In genomic region chr1:230894032-230894431, GRCh38 we compare ENCODE assay signal across 17 cellular contexts. TPM values are rescaled to one million over a fixed set of nuclear protein-coding genes. Genes with fewer than 3 reads are reported as not detected.
DNase-seq lines count a peak whose midpoint lies in the region; ATAC-seq and TF ChIP-seq lines count a peak whose summit lies in the region.
"Had no signal": no experiment of that assay in that cellular context is flagged by ENCODE, and none has a peak within 500 bp of the region (broad histone marks: within the 10 kb centered on the region; RNA-seq: fewer than 3 reads in every experiment).

No MANE protein-coding gene starts in this region.

- H2BK5ac ChIP-seq in trophoblast cell (ENCODE audit: low read depth, low read length, poor library complexity): no peak overlapping the region

- no peaks in the 10 kb centered on the region for H3K9me3 Mint-ChIP-seq in mesothelial cell of epicardium
- H3K9me3 Mint-ChIP-seq: CD4-positive, alpha-beta T cell had no signal

- H3K4me3 Mint-ChIP-seq in mesothelial cell of epicardium: no peak overlapping the region
- H3K4me3 Mint-ChIP-seq: CD4-positive, alpha-beta T cell had no signal

- no peak overlapping the region for H3K23ac ChIP-seq in trophoblast cell (ENCODE audit: low read length)

- TF ChIP-seq CTCF in choroid plexus epithelial cell (conservative IDR thresholded peaks at IDR 0.05; ENCODE audit: low read depth, low read length) (no peak), mesothelial cell of epicardium (IDR thresholded peaks at IDR 0.05; ENCODE audit: unreplicated experiment) (no peak), MM.1S (IDR thresholded peaks at IDR 0.05; ENCODE audit: low read length) (no peak)

- H4K8ac ChIP-seq in trophoblast cell (ENCODE audit: low read depth, low read length): no peak overlapping the region

- ATAC-seq in right cardiac atrium: no peak
- ATAC-seq: A549, GM12878, K562 had no signal

- no peak overlapping the region for H3K9ac ChIP-seq in MM.1S (ENCODE audit: low read length)
- no peak overlapping the region for H3K9ac ChIP-seq in trophoblast cell (ENCODE audit: low read length)

- H4K20me1 ChIP-seq in MM.1S (ENCODE audit: insufficient read depth, low read length): no peaks in the 10 kb centered on the region

- H3K9me3 ChIP-seq in right cardiac atrium (ENCODE audit: control insufficient read depth, low read length) (no peaks in the 10 kb centered on the region), MM.1S (replicated peaks; ENCODE audit: insufficient read depth, low read length) (no peaks in the 10 kb centered on the region), trophoblast cell (ENCODE audit: insufficient read depth, low read depth, low read length) (peaks cover 2% of the 10 kb centered on the region)
- H3K9me3 ChIP-seq: A549 had no signal

- H2AFZ ChIP-seq in MM.1S (ENCODE audit: low read length) (no peak overlapping the region), trophoblast cell (ENCODE audit: insufficient read depth, low read length, poor library complexity) (no peak overlapping the region)

- H3K79me1 ChIP-seq in trophoblast cell (ENCODE audit: low read length): peaks cover 6% of the 10 kb centered on the region

- no peaks in the 10 kb centered on the region for H3K36me3 ChIP-seq in MM.1S (replicated peaks; ENCODE audit: insufficient read depth, low read length)
- H3K36me3 ChIP-seq in trophoblast cell (ENCODE audit: control insufficient read depth in 1 of 2, insufficient read depth in 2 of 2, low read length in 2 of 2): no peaks in the 10 kb centered on the region

- no peak overlapping the region for H3K4ac ChIP-seq in trophoblast cell (ENCODE audit: low read depth, low read length)

- no peak overlapping the region for H2BK120ac ChIP-seq in trophoblast cell (ENCODE audit: insufficient read depth, low read length, poor library complexity)

- no peaks in the 10 kb centered on the region for H3F3A ChIP-seq in MM.1S (ENCODE audit: insufficient read depth, low read length)

- H3K4me1 ChIP-seq in right cardiac atrium (ENCODE audit: control insufficient read depth, insufficient read depth, low read length) (no peaks in the 10 kb centered on the region), MM.1S (ENCODE audit: low read length) (no peaks in the 10 kb centered on the region), trophoblast cell (ENCODE audit: control insufficient read depth in 1 of 2, insufficient read depth in 2 of 2, low read length in 2 of 2) (peaks cover 0 to 8% of the 10 kb centered on the region in 2 experiments)
- H3K4me1 ChIP-seq: A549 had no signal

- H3K4me2 ChIP-seq in MM.1S (ENCODE audit: low read depth, low read length) (no peak overlapping the region), trophoblast cell (ENCODE audit: low read length) (no peak overlapping the region)
- H3K4me2 ChIP-seq: A549 had no signal

- peak overlapping the region; percentile 48 for H3K27ac Mint-ChIP-seq in mesothelial cell of epicardium
- H3K27ac Mint-ChIP-seq: CD4-positive, alpha-beta T cell had no signal

- H3K36me3 Mint-ChIP-seq in mesothelial cell of epicardium: no peaks in the 10 kb centered on the region

- H3K27me3 Mint-ChIP-seq in mesothelial cell of epicardium (ENCODE audit: low read depth): no peaks in the 10 kb centered on the region

- DNase-seq in cardiac septum (ENCODE audit: low spot score): peak; percentile 41
- DNase-seq in right cardiac atrium: no peak
- DNase-seq in choroid plexus epithelial cell (ENCODE audit: low read depth): peak; percentile 43
- no peak for DNase-seq in mesothelial cell of epicardium (ENCODE audit: low spot score in 2 of 2, unreplicated experiment in 2 of 2)
- DNase-seq in MM.1S: no peak
- no peak for DNase-seq in trophoblast cell
- DNase-seq in DMS53 treated with DMSO at 0.1 percent for 48 hours (lab: John Stamatoyannopoulos, UW; ENCODE audit: unreplicated experiment): no peak
- DNase-seq: AML-193; CD4-positive, alpha-beta T cell; DMS153; DMS79 treated with DMSO at 0.1 percent for 48 hours; HCEC 1CT had no signal

- no peak overlapping the region for H2BK12ac ChIP-seq in trophoblast cell (ENCODE audit: low read length)

- H4K12ac ChIP-seq in trophoblast cell (ENCODE audit: low read depth, low read length): no peak overlapping the region

- 88% methylated on average over 6 of the region's 6 CpGs for WGBS in right cardiac atrium
- no CpG with 5 or more reads among the region's 6 CpGs for WGBS in trophoblast cell (ENCODE audit: extremely low coverage, insufficient coverage, insufficient read length)

- H3K4me1 Mint-ChIP-seq in mesothelial cell of epicardium: peaks cover 25% of the 10 kb centered on the region

- no peaks in the 10 kb centered on the region for H3K9me2 ChIP-seq in MM.1S (replicated peaks; ENCODE audit: insufficient read depth, low read length)

- no peak overlapping the region for H3K14ac ChIP-seq in trophoblast cell (ENCODE audit: low read length)

- no peak overlapping the region for H3K18ac ChIP-seq in trophoblast cell (ENCODE audit: low read length)

- no peaks in the 10 kb centered on the region for H3K27me3 ChIP-seq in right cardiac atrium (ENCODE audit: control insufficient read depth, insufficient read depth)
- no peaks in the 10 kb centered on the region for H3K27me3 ChIP-seq in MM.1S (replicated peaks; ENCODE audit: insufficient read depth, low read length)
- no peaks in the 10 kb centered on the region for H3K27me3 ChIP-seq in trophoblast cell (ENCODE audit: insufficient read depth, low read length)

- H3K27ac ChIP-seq in right cardiac atrium (ENCODE audit: low read length) (no peak overlapping the region), MM.1S (ENCODE audit: low read length) (no peak overlapping the region), trophoblast cell (ENCODE audit: low read depth, low read length) (no peak overlapping the region)
- H3K27ac ChIP-seq: 22Rv1, A549, C4-2B had no signal

- H3K79me2 ChIP-seq in MM.1S (ENCODE audit: low read length) (no peaks in the 10 kb centered on the region), trophoblast cell (ENCODE audit: control insufficient read depth, insufficient read depth, low read length, poor library complexity) (no peaks in the 10 kb centered on the region)

- no peak overlapping the region for H3K4me3 ChIP-seq in right cardiac atrium (ENCODE audit: low read length)
- H3K4me3 ChIP-seq in choroid plexus epithelial cell (ENCODE audit: low read depth, low read length): no peak overlapping the region
- no peak overlapping the region for H3K4me3 ChIP-seq in MM.1S (ENCODE audit: low read length)
- no peak overlapping the region for H3K4me3 ChIP-seq in trophoblast cell (ENCODE audit: low read depth, low read length)
- H3K4me3 ChIP-seq: A549, GM12878, K562 had no signal

- no peak overlapping the region for H2AK5ac ChIP-seq in trophoblast cell (ENCODE audit: low read length)

- H4K91ac ChIP-seq in trophoblast cell (ENCODE audit: low read depth, low read length): no peak overlapping the region

- intact Hi-C loops in cardiac septum (cut with DNase I): no loop called here
- intact Hi-C loops in right cardiac atrium (cut with DNase I): no loop called here

RNA-seq across cellular contexts. Expression of gene C1orf198, which starts 25.7 kb away (rescaled TPM):
- total RNA-seq in cardiac septum (73.9 TPM), right cardiac atrium (10 to 100 TPM; 48.0 to 69.9 (median 56.2) TPM), mesothelial cell of epicardium (143 to 151 TPM (median 149 TPM) in 3 replicates)
- 36.1 TPM for polyA plus RNA-seq in right cardiac atrium
- polyA plus RNA-seq in trophoblast cell (2013): 56.8 and 57.0 TPM in 2 replicates

Comparison
In these comparisons a context has a peak if more than half of its experiments do, and no peak if none do; other contexts are left out.
1. DNase-seq: peak in cardiac septum (single experiment) and choroid plexus epithelial cell (single experiment); none in right cardiac atrium (0 of 3), mesothelial cell of epicardium (0 of 2), MM.1S (single experiment), trophoblast cell (0 of 2) and DMS53 treated with DMSO at 0.1 percent for 48 hours (single experiment).